Comparison of ENCODE assay signal across 10 cellular contexts in the genomic region with DNA sequence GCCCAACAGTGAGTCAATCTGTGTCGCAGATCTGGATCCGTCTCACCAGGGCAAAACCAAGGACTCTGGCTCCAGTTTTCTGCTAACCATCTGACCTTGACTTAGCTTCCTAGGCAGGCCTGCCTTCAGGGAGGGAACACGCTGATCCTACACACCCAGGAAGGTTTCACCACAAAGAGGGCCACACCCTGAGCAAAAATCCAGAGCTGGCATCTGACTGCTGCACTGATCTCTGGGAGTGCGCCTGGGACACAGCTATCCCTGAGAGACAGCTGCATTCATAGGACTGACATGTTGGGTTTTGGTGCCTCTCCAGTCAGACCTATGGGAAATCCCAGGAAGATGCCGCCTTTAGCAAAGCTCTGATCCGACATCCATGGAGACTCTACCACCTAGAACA. TPM values are rescaled to one million over a fixed set of nuclear protein-coding genes. Genes with fewer than 3 reads are reported as not detected.
A peak's percentile ranks its signal among the peaks of the same experiment; 100 is the strongest.
DNase-seq lines count a peak whose midpoint lies in the region; ATAC-seq and TF ChIP-seq lines count a peak whose summit lies in the region.
"Had no signal": no experiment of that assay in that cellular context is flagged by ENCODE, and none has a peak within 500 bp of the region (broad histone marks: within the 10 kb centered on the region; RNA-seq: fewer than 3 reads in every experiment).

No MANE protein-coding gene starts in this region.

- no peak overlapping the region for H3K27ac Mint-ChIP-seq in activated CD4-positive, alpha-beta T cell treated with anti-CD3 and anti-CD28 coated beads, Interleukin-2, amount 10 ng/mL, durations not matched to agents 7 days and 5 days
- H3K27ac Mint-ChIP-seq in CD4-positive, alpha-beta T cell, result no peak overlapping the region

- peaks cover 66% of the 10 kb centered on the region for H3K36me3 ChIP-seq in SJCRH30
- H3K36me3 ChIP-seq in fibroblast of lung (ENCODE audit: control insufficient read depth, insufficient read depth, low read length), result peaks cover 2% of the 10 kb centered on the region
- H3K36me3 ChIP-seq in psoas muscle (ENCODE audit: insufficient read depth in 1 of 2, low read depth in 1 of 2), result peaks cover 24 to 72% of the 10 kb centered on the region in 2 donors
- H3K36me3 ChIP-seq in effector memory CD4-positive, alpha-beta T cell (ENCODE audit: control insufficient read depth, insufficient read depth, low read length), result peaks cover 83% of the 10 kb centered on the region

- H4K20me1 ChIP-seq in fibroblast of lung (ENCODE audit: control insufficient read depth, extremely low read depth, insufficient read depth, low read length), result no peaks in the 10 kb centered on the region

- intact Hi-C loops in psoas muscle (cut with DNase I), result no loop called here
- intact Hi-C loops in CD4-positive, alpha-beta T cell (cut with DNase I, micrococcal nuclease), result no loop called here

- H3K36me3 Mint-ChIP-seq in activated CD4-positive, alpha-beta T cell treated with anti-CD3 and anti-CD28 coated beads, Interleukin-2, amount 10 ng/mL, durations not matched to agents 7 days and 5 days (ENCODE audit: low read depth), result peaks cover 78% of the 10 kb centered on the region
- H3K36me3 Mint-ChIP-seq in CD4-positive, alpha-beta T cell (ENCODE audit: low read depth), result peaks cover 98% of the 10 kb centered on the region

- H3K27ac ChIP-seq in SJCRH30, result peak overlapping the region; percentile 5; the same call in 1 of the 2 replicates
- no peak overlapping the region for H3K27ac ChIP-seq in fibroblast of lung (ENCODE audit: insufficient read depth, low read length)
- peak overlapping the region; percentile 64 for H3K27ac ChIP-seq in psoas muscle
- H3K27ac ChIP-seq in effector memory CD4-positive, alpha-beta T cell (ENCODE audit: insufficient read depth, low read length, poor library complexity, severe bottlenecking), result no peak overlapping the region
- no peak overlapping the region for H3K27ac ChIP-seq in CD4-positive, alpha-beta T cell (ENCODE audit: low read depth, low read length)
- H3K27ac ChIP-seq: SK-N-MC had no signal

- no peak overlapping the region for H2AFZ ChIP-seq in fibroblast of lung (ENCODE audit: low read length)

- H3K4me1 Mint-ChIP-seq in activated CD4-positive, alpha-beta T cell treated with anti-CD3 and anti-CD28 coated beads, Interleukin-2, amount 10 ng/mL, durations not matched to agents 7 days and 5 days, result peaks cover 11% of the 10 kb centered on the region
- no peaks in the 10 kb centered on the region for H3K4me1 Mint-ChIP-seq in CD4-positive, alpha-beta T cell (ENCODE audit: low read depth)

- H3K27me3 Mint-ChIP-seq in activated CD4-positive, alpha-beta T cell treated with anti-CD3 and anti-CD28 coated beads, Interleukin-2, amount 10 ng/mL, durations not matched to agents 7 days and 5 days, result no peaks in the 10 kb centered on the region
- H3K27me3 Mint-ChIP-seq in CD4-positive, alpha-beta T cell, result no peaks in the 10 kb centered on the region

- 39 to 55% (median 42%) methylated on average over 6 of the region's 6 CpGs for WGBS in psoas muscle, 3 donors

- H3K79me2 ChIP-seq in fibroblast of lung (ENCODE audit: control insufficient read depth, insufficient read depth, low read length), result no peaks in the 10 kb centered on the region

- H3K27me3 ChIP-seq in SJCRH30, result no peaks in the 10 kb centered on the region
- no peaks in the 10 kb centered on the region for H3K27me3 ChIP-seq in fibroblast of lung (ENCODE audit: control insufficient read depth, insufficient read depth, low read length)
- H3K27me3 ChIP-seq in psoas muscle (ENCODE audit: insufficient read depth in 3 of 3, low read length in 2 of 3), result no peaks in the 10 kb centered on the region
- H3K27me3 ChIP-seq in effector memory CD4-positive, alpha-beta T cell (replicated peaks; ENCODE audit: control insufficient read depth, insufficient read depth, low read length, poor library complexity, severe bottlenecking), result no peaks in the 10 kb centered on the region
- no peaks in the 10 kb centered on the region for H3K27me3 ChIP-seq in CD4-positive, alpha-beta T cell (ENCODE audit: control insufficient read depth, insufficient read depth, low read length)

- no peak overlapping the region for H3K4me2 ChIP-seq in fibroblast of lung (ENCODE audit: extremely low read depth, insufficient read depth, low read length)

- no peaks in the 10 kb centered on the region for H3K4me1 ChIP-seq in SJCRH30
- no peaks in the 10 kb centered on the region for H3K4me1 ChIP-seq in fibroblast of lung (ENCODE audit: control insufficient read depth, extremely low read depth, insufficient read depth, low read length)
- H3K4me1 ChIP-seq in psoas muscle, result no peaks in the 10 kb centered on the region
- no peaks in the 10 kb centered on the region for H3K4me1 ChIP-seq in effector memory CD4-positive, alpha-beta T cell (ENCODE audit: control insufficient read depth, insufficient read depth, low read length, poor library complexity, severe bottlenecking)

- H3K4me3 ChIP-seq in SJCRH30 (no peak overlapping the region), fibroblast of lung (replicated peaks in 1 of 4; ENCODE audit: control extremely low read depth in 1 of 4, insufficient read depth in 1 of 4, low read depth in 3 of 4, low read length in 4 of 4) (no peak overlapping the region), psoas muscle (no peak overlapping the region)
- H3K4me3 ChIP-seq in effector memory CD4-positive, alpha-beta T cell (ENCODE audit: insufficient read depth, low read depth, low read length, poor library complexity, severe bottlenecking), result no peak overlapping the region
- H3K4me3 ChIP-seq: SK-N-MC had no signal

- CTCF ChIA-PET in activated CD4-positive, alpha-beta T cell treated with anti-CD3 and anti-CD28 coated beads, Interleukin-2, amount 10 ng/mL, durations not matched to agents 7 days and 5 days (lab: Charles Lee), result interaction anchor here (1.0 to 1.4 kb wide), 2 partner anchors 11 to 77 kb away, joined by 3 to 4 read pairs; no protein-coding TSS in a partner anchor
- CTCF ChIA-PET in CD4-positive, alpha-beta T cell (lab: Charles Lee), result interaction anchor here (1.8 kb wide), 1 partner anchor 12 kb away, joined by 3 read pairs; no protein-coding TSS in a partner anchor

- no peak overlapping the region for H3K9ac ChIP-seq in fibroblast of lung (ENCODE audit: insufficient read depth, low read length)

- DNase-seq in EH (ENCODE audit: low read depth), result peak; percentile 65
- DNase-seq in SJCRH30, result peak; percentile 34 to 50
- DNase-seq in fibroblast of lung (ENCODE audit: low read depth in 2 of 2), result peak; percentile 53 to 63
- peak; percentile 62 to 86 for DNase-seq in psoas muscle
- no peak for DNase-seq in activated CD4-positive, alpha-beta T cell treated with anti-CD3 and anti-CD28 coated beads, Interleukin-2, amount 10 ng/mL, durations not matched to agents 7 days and 5 days
- no peak for DNase-seq in stimulated activated CD4-positive, alpha-beta T cell treated with anti-CD3 and anti-CD28 coated beads, Interleukin-4, amount 100 ng/mL, for 1 hour
- no peak for DNase-seq in effector memory CD4-positive, alpha-beta T cell
- no peak for DNase-seq in CD4-positive, alpha-beta T cell
- DNase-seq: activated T-cell treated with anti-CD3 and anti-CD28 coated beads for 4 hours had no signal

- TF ChIP-seq CTCF in fibroblast of lung (conservative IDR thresholded peaks at IDR 0.05 in 1 of 2, IDR thresholded peaks at IDR 0.05 in 1 of 2; ENCODE audit: low read depth in 1 of 2, low read length in 2 of 2), result no peak
- no peak for TF ChIP-seq CTCF in psoas muscle (IDR thresholded peaks at IDR 0.05)
- no peak for TF ChIP-seq CTCF in CD4-positive, alpha-beta T cell (IDR thresholded peaks at IDR 0.05)

- no peaks in the 10 kb centered on the region for H3K9me3 Mint-ChIP-seq in activated CD4-positive, alpha-beta T cell treated with anti-CD3 and anti-CD28 coated beads, Interleukin-2, amount 10 ng/mL, durations not matched to agents 7 days and 5 days
- H3K9me3 Mint-ChIP-seq in CD4-positive, alpha-beta T cell, result no peaks in the 10 kb centered on the region

- POLR2A ChIA-PET in activated CD4-positive, alpha-beta T cell treated with anti-CD3 and anti-CD28 coated beads, Interleukin-2, amount 10 ng/mL, durations not matched to agents 7 days and 5 days (lab: Charles Lee), result no interaction called here
- POLR2A ChIA-PET in CD4-positive, alpha-beta T cell (lab: Charles Lee), result no interaction called here

- H3K4me3 Mint-ChIP-seq in activated CD4-positive, alpha-beta T cell treated with anti-CD3 and anti-CD28 coated beads, Interleukin-2, amount 10 ng/mL, durations not matched to agents 7 days and 5 days, result no peak overlapping the region
- no peak overlapping the region for H3K4me3 Mint-ChIP-seq in CD4-positive, alpha-beta T cell

- ATAC-seq in psoas muscle, result peak; percentile 93 to 96 (median 96)
- ATAC-seq in CD4-positive, alpha-beta T cell (ENCODE audit: poor library complexity), result no peak

- H3K9me3 ChIP-seq in SJCRH30 (replicated peaks), result no peaks in the 10 kb centered on the region
- H3K9me3 ChIP-seq in fibroblast of lung (ENCODE audit: control insufficient read depth, insufficient read depth, low read depth, low read length), result no peaks in the 10 kb centered on the region
- no peaks in the 10 kb centered on the region for H3K9me3 ChIP-seq in psoas muscle
- no peaks in the 10 kb centered on the region for H3K9me3 ChIP-seq in effector memory CD4-positive, alpha-beta T cell (ENCODE audit: control insufficient read depth, low read length)
- no peaks in the 10 kb centered on the region for H3K9me3 ChIP-seq in CD4-positive, alpha-beta T cell (ENCODE audit: control insufficient read depth, low read length)

RNA-seq across cellular contexts. Expression of gene CDK5RAP2, which starts 47.5 kb away (rescaled TPM):
- total RNA-seq in SJCRH30 (2014; rRNA removed; shearing (Covaris generic)), result 65.7 and 75.9 TPM in 2 replicates
- total RNA-seq in fibroblast of lung (40.8 and 48.6 TPM in 2 replicates), psoas muscle (10 to 100 TPM; 60.3 to 95.1 (median 73.3) TPM)
- polyA plus RNA-seq in fibroblast of lung (17.7 and 38.4 TPM in 2 replicates), psoas muscle (10 to 100 TPM; 26.0 to 45.4 (median 40.9) TPM)
- polyA plus RNA-seq in fibroblast of lung (2012), result 16.1 and 27.6 TPM in 2 replicates
- 11.5 and 39.2 TPM in 2 replicates for polyA minus RNA-seq in fibroblast of lung (ENCODE audit: low replicate concordance)
- total RNA-seq in activated CD4-positive, alpha-beta T cell treated with anti-CD3 and anti-CD28 coated beads, Interleukin-2, amount 10 ng/mL, durations not matched to agents 7 days and 5 days, result 100 to 1,000 TPM; 103 to 105 TPM
- total RNA-seq in CD4-positive, alpha-beta T cell, result 10 to 100 TPM; 55.0 to 56.0 TPM

Comparison
In these comparisons a context has a peak if more than half of its experiments do, and no peak if none do; other contexts are left out.
1. DNase-seq: peak in EH (single experiment), SJCRH30 (2 of 2), fibroblast of lung (2 of 2) and psoas muscle (2 of 2); none in activated CD4-positive, alpha-beta T cell treated with anti-CD3 and anti-CD28 coated beads, Interleukin-2, amount 10 ng/mL, durations not matched to agents 7 days and 5 days (single experiment), stimulated activated CD4-positive, alpha-beta T cell treated with anti-CD3 and anti-CD28 coated beads, Interleukin-4, amount 100 ng/mL, for 1 hour (single experiment), effector memory CD4-positive, alpha-beta T cell (0 of 3) and CD4-positive, alpha-beta T cell (0 of 10).
2. H3K27ac ChIP-seq: peak in SJCRH30 (single experiment) and psoas muscle (single experiment); none in fibroblast of lung (single experiment), effector memory CD4-positive, alpha-beta T cell (single experiment) and CD4-positive, alpha-beta T cell (single experiment).